8 cellular contexts compared by ENCODE assay signal in genomic region chr9:131397100-131397790, GRCh38. TPM values are rescaled to one million over a fixed set of nuclear protein-coding genes. Genes with fewer than 3 reads are reported as not detected.
DNase-seq lines count a peak whose midpoint lies in the region; TF ChIP-seq lines count a peak whose summit lies in the region.

No MANE protein-coding gene starts in this region.

- H3K36me3 Mint-ChIP-seq in activated CD4-positive, alpha-beta T cell treated with anti-CD3 and anti-CD28 coated beads, Interleukin-2, amount 10 ng/mL, durations not matched to agents 24 days and 14 days (ENCODE audit: low read depth), result peaks cover 28% of the 10 kb centered on the region
- H3K36me3 Mint-ChIP-seq in activated CD4-positive, alpha-beta memory T cell treated with anti-CD3 and anti-CD28 coated beads for 36 hours, result peaks cover 1% of the 10 kb centered on the region

- CTCF ChIA-PET in activated CD4-positive, alpha-beta memory T cell treated with anti-CD3 and anti-CD28 coated beads for 36 hours (lab: Charles Lee), result interaction anchor here (1.0 to 1.8 kb wide), 6 partner anchors 8 to 81 kb away, joined by 3 to 5 read pairs (median 5); no protein-coding TSS in a partner anchor

- intact Hi-C loops in activated CD4-positive, alpha-beta T cell treated with anti-CD3 and anti-CD28 coated beads, Interleukin-2, amount 10 ng/mL, durations not matched to agents 24 days and 14 days (cut with micrococcal nuclease), result loop anchor here (2.0 to 10.0 kb wide), 4 partner anchors 20 to 335 kb away; partner anchors contain the start of gene FAM78A
- intact Hi-C loops in activated CD4-positive, alpha-beta memory T cell treated with anti-CD3 and anti-CD28 coated beads for 36 hours (cut with micrococcal nuclease), result loop anchor here (5.0 to 10.0 kb wide), 4 partner anchors 125 to 955 kb away; partner anchors contain the start of gene SETX

- H3K27me3 ChIP-seq in iPS-15b (ENCODE audit: control insufficient read depth, insufficient read depth, low read length), result no peaks in the 10 kb centered on the region
- H3K27me3 ChIP-seq in suprapubic skin, result no peaks in the 10 kb centered on the region

- no peaks in the 10 kb centered on the region for H3K9me3 Mint-ChIP-seq in activated CD4-positive, alpha-beta T cell treated with anti-CD3 and anti-CD28 coated beads, Interleukin-2, amount 10 ng/mL, durations not matched to agents 24 days and 14 days
- no peaks in the 10 kb centered on the region for H3K9me3 Mint-ChIP-seq in activated CD4-positive, alpha-beta memory T cell treated with anti-CD3 and anti-CD28 coated beads for 36 hours

- H3K9me3 ChIP-seq in iPS-15b (ENCODE audit: control insufficient read depth, insufficient read depth, low read length), result no peaks in the 10 kb centered on the region
- H3K9me3 ChIP-seq in suprapubic skin, result no peaks in the 10 kb centered on the region

- H3K9ac ChIP-seq in iPS-15b (ENCODE audit: low read depth, low read length), result peak overlapping the region; percentile 76

- H3K36me3 ChIP-seq in iPS-15b (ENCODE audit: control insufficient read depth, insufficient read depth, low read length) (peaks cover 6% of the 10 kb centered on the region), suprapubic skin (no peaks in the 10 kb centered on the region)

- peak overlapping the region; percentile 83 for H3K27ac Mint-ChIP-seq in activated CD4-positive, alpha-beta T cell treated with anti-CD3 and anti-CD28 coated beads, Interleukin-2, amount 10 ng/mL, durations not matched to agents 24 days and 14 days
- H3K27ac Mint-ChIP-seq in activated CD4-positive, alpha-beta memory T cell treated with anti-CD3 and anti-CD28 coated beads for 36 hours, result peak overlapping the region; percentile 80

- whole genome bisulfite sequencing in suprapubic skin, result 31% methylated on average over 8 of the region's 8 CpGs

- no peak for DNase-seq in activated CD4-positive, alpha-beta T cell treated with anti-CD3 and anti-CD28 coated beads, Interleukin-2, amount 10 ng/mL, durations not matched to agents 24 days and 14 days
- no peak for DNase-seq in activated CD4-positive, alpha-beta T cell treated with anti-CD3 and anti-CD28 coated beads, Interleukin-2, amount 50 U/mL, for 1 hour
- no peak for DNase-seq in activated CD4-positive, alpha-beta memory T cell treated with anti-CD3 and anti-CD28 coated beads for 36 hours
- DNase-seq in suprapubic skin (ENCODE audit: low spot score in 2 of 2) (no peak), COLO829 (ENCODE audit: low spot score) (no peak), mucosa of gallbladder (ENCODE audit: low spot score) (no peak)
- no peak for DNase-seq in stimulated activated CD4-positive, alpha-beta T cell treated with anti-CD3 and anti-CD28 coated beads, Interleukin-15, amount 100 ng/mL, for 24 hours

- TF ChIP-seq EP300 in suprapubic skin (IDR thresholded peaks at IDR 0.05), result no peak

- H3K27me3 Mint-ChIP-seq in activated CD4-positive, alpha-beta T cell treated with anti-CD3 and anti-CD28 coated beads, Interleukin-2, amount 10 ng/mL, durations not matched to agents 24 days and 14 days, result peaks cover 1% of the 10 kb centered on the region
- H3K27me3 Mint-ChIP-seq in activated CD4-positive, alpha-beta memory T cell treated with anti-CD3 and anti-CD28 coated beads for 36 hours, result no peaks in the 10 kb centered on the region

- TF ChIP-seq CTCF in suprapubic skin (IDR thresholded peaks at IDR 0.05), result no peak

- POLR2A ChIA-PET in activated CD4-positive, alpha-beta memory T cell treated with anti-CD3 and anti-CD28 coated beads for 36 hours (lab: Charles Lee), result interaction anchor here (0.7 to 2.2 kb wide), 4 partner anchors 8 to 29 kb away, joined by 3 to 5 read pairs (median 4); no protein-coding TSS in a partner anchor

- H3K4me1 ChIP-seq in iPS-15b (ENCODE audit: control insufficient read depth, insufficient read depth, low read length), result peaks cover 31% of the 10 kb centered on the region
- peaks cover 79% of the 10 kb centered on the region for H3K4me1 ChIP-seq in suprapubic skin

- peak overlapping the region; percentile 91 for H3K4me3 Mint-ChIP-seq in activated CD4-positive, alpha-beta T cell treated with anti-CD3 and anti-CD28 coated beads, Interleukin-2, amount 10 ng/mL, durations not matched to agents 24 days and 14 days
- H3K4me3 Mint-ChIP-seq in activated CD4-positive, alpha-beta memory T cell treated with anti-CD3 and anti-CD28 coated beads for 36 hours, result peak overlapping the region; percentile 89

- no peak for TF ChIP-seq POLR2A in suprapubic skin (IDR thresholded peaks at IDR 0.05)

- peaks cover 62% of the 10 kb centered on the region for H3K4me1 Mint-ChIP-seq in activated CD4-positive, alpha-beta T cell treated with anti-CD3 and anti-CD28 coated beads, Interleukin-2, amount 10 ng/mL, durations not matched to agents 24 days and 14 days
- peaks cover 67% of the 10 kb centered on the region for H3K4me1 Mint-ChIP-seq in activated CD4-positive, alpha-beta memory T cell treated with anti-CD3 and anti-CD28 coated beads for 36 hours (ENCODE audit: low read depth)

- H3K4me3 ChIP-seq in iPS-15b (ENCODE audit: low read depth, low read length) (peak overlapping the region; percentile 93), suprapubic skin (peak overlapping the region; percentile 82)

- peak overlapping the region; percentile 97 for H3K27ac ChIP-seq in suprapubic skin

RNA-seq across cellular contexts. Expression of gene PRRC2B, which starts 3.4 kb away (rescaled TPM):
- total RNA-seq in activated CD4-positive, alpha-beta T cell treated with anti-CD3 and anti-CD28 coated beads, Interleukin-2, amount 10 ng/mL, durations not matched to agents 24 days and 14 days, result 114 and 128 TPM in 2 replicates
- total RNA-seq in activated CD4-positive, alpha-beta memory T cell treated with anti-CD3 and anti-CD28 coated beads for 36 hours, result 100 to 1,000 TPM; 127 to 135 TPM
- total RNA-seq in suprapubic skin (100 to 1,000 TPM; 153 to 286 (median 240) TPM), mucosa of gallbladder (261 TPM)
